In the genomic region with DNA sequence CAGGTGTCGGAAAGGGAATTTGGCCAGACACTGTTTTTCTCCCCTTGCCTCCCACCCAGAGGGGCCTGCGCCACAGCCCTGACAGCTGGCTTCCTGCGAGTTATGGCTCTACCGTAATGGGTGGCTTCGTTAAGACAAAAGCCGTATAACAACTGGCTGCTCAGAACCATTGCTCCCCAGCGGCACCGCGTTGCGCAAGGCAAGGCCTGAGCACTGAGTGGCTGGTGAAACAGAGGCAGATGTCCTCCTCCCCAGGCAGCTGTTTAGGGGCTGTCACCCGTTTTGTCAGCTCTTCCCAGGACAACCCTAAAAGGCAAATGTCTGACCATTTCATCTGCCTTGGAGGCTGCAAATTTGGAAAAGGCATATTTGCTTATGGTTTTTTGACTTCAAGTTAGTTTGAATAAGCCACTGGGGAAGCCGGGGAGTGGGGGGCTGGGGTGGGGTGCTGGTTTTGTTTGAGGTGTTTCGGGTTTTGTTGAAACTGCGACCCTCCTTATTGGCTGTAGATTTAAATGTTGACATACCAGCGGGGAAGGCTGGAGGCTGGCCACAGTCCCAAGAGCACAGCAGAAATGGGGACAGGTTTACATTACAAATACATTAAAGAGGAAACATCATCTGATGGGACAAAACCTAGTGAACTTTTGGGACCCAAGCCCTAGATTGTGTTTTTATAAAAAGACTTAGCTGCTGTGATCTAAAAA, we compare ENCODE assay signal across 1 cellular context.
TF ChIP-seq lines count a peak whose summit lies in the region.

No MANE protein-coding gene starts in this region.

TF ChIP-seq in HepG2, 621 proteins besides CTCF, POLR2A, EP300 and RAD21 (continued from another document):
- TF ChIP-seq, protein P1, sequence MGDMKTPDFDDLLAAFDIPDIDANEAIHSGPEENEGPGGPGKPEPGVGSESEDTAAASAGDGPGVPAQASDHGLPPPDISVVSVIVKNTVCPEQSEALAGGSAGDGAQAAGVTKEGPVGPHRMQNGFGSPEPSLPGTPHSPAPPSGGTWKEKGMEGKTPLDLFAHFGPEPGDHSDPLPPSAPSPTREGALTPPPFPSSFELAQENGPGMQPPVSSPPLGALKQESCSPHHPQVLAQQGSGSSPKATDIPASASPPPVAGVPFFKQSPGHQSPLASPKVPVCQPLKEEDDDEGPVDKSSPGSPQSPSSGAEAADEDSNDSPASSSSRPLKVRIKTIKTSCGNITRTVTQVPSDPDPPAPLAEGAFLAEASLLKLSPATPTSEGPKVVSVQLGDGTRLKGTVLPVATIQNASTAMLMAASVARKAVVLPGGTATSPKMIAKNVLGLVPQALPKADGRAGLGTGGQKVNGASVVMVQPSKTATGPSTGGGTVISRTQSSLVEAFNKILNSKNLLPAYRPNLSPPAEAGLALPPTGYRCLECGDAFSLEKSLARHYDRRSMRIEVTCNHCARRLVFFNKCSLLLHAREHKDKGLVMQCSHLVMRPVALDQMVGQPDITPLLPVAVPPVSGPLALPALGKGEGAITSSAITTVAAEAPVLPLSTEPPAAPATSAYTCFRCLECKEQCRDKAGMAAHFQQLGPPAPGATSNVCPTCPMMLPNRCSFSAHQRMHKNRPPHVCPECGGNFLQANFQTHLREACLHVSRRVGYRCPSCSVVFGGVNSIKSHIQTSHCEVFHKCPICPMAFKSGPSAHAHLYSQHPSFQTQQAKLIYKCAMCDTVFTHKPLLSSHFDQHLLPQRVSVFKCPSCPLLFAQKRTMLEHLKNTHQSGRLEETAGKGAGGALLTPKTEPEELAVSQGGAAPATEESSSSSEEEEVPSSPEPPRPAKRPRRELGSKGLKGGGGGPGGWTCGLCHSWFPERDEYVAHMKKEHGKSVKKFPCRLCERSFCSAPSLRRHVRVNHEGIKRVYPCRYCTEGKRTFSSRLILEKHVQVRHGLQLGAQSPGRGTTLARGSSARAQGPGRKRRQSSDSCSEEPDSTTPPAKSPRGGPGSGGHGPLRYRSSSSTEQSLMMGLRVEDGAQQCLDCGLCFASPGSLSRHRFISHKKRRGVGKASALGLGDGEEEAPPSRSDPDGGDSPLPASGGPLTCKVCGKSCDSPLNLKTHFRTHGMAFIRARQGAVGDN (CRISPR knock-in tag; IDR thresholded peaks at IDR 0.05): peak; percentile 65
- TF ChIP-seq POLR2G (IDR thresholded peaks at IDR 0.05; ENCODE audit: low read depth, low read length): peak; percentile 38; the same call in 1 of the 2 replicates
- TF ChIP-seq CEBPG (CRISPR knock-in tag; IDR thresholded peaks at IDR 0.05): peak; percentile 98
- no peak for TF ChIP-seq SNAPC5 (CRISPR knock-in tag; IDR thresholded peaks at IDR 0.05; ENCODE audit: borderline replicate concordance)
- peak; percentile 60; the same call in 1 of the 2 replicates for TF ChIP-seq ZFX (CRISPR knock-in tag; IDR thresholded peaks at IDR 0.05; ENCODE audit: low read depth)
- no peak for TF ChIP-seq HMGA1 (CRISPR knock-in tag; conservative IDR thresholded peaks at IDR 0.05)
- TF ChIP-seq ZNF768 (CRISPR knock-in tag; IDR thresholded peaks at IDR 0.05): no peak
- TF ChIP-seq KDM2A (CRISPR knock-in tag; IDR thresholded peaks at IDR 0.05; ENCODE audit: borderline replicate concordance, low read depth): peak; percentile 40; the same call in 1 of the 2 replicates
- TF ChIP-seq GZF1 (CRISPR knock-in tag; IDR thresholded peaks at IDR 0.05): peak; percentile 94
- TF ChIP-seq ZFY (CRISPR knock-in tag; IDR thresholded peaks at IDR 0.05): peak; percentile 44
- TF ChIP-seq ZNF557 (CRISPR knock-in tag; IDR thresholded peaks at IDR 0.05): 0 out of 2 replicates have a peak, but pooled peaks have one; percentile 31
- TF ChIP-seq ZNF33B (CRISPR knock-in tag; IDR thresholded peaks at IDR 0.05): no peak
- TF ChIP-seq PAXIP1 (CRISPR knock-in tag; conservative IDR thresholded peaks at IDR 0.05): 0 out of 2 replicates have a peak, but pooled peaks have one; percentile 10
- peak; percentile 42 for TF ChIP-seq RBM39 (IDR thresholded peaks at IDR 0.05; ENCODE audit: low read depth, low read length, poor library complexity, severe bottlenecking)
- TF ChIP-seq ZNF644 (CRISPR knock-in tag; IDR thresholded peaks at IDR 0.05; ENCODE audit: low read depth): peak; percentile 67
- TF ChIP-seq ZBTB10 (CRISPR knock-in tag; IDR thresholded peaks at IDR 0.05; ENCODE audit: borderline replicate concordance): 0 out of 2 replicates have a peak, but pooled peaks have one; percentile 14
